In the genomic region with DNA sequence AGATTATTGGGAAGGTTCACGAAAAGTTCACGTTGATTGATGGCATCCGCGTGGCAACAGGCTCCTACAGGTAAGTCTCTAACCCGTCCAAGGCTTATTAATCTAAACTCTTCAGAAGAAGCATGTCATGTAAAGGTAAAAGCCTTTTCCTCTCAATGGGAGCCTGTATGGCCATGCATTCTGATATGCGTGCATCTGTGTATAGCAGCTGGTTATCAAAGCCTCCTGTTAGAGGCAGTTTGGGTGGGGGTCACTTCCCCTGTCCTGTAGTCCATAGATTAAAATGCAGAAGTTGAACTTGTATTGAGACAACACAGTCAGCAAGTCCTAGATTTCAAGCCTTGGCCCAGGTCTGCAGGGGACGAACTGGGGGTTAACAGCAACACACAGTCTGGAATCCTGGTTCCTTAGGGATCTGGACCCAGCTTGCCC, we compare ENCODE assay signal across 1 cellular context.
A peak's percentile ranks its signal among the peaks of the same experiment; 100 is the strongest.
TF ChIP-seq lines count a peak whose summit lies in the region.

No MANE protein-coding gene starts in this region.

TF ChIP-seq in K562, 482 proteins besides CTCF, POLR2A, EP300 and RAD21 (continued from another document and continues in another):
- TF ChIP-seq, protein P1, sequence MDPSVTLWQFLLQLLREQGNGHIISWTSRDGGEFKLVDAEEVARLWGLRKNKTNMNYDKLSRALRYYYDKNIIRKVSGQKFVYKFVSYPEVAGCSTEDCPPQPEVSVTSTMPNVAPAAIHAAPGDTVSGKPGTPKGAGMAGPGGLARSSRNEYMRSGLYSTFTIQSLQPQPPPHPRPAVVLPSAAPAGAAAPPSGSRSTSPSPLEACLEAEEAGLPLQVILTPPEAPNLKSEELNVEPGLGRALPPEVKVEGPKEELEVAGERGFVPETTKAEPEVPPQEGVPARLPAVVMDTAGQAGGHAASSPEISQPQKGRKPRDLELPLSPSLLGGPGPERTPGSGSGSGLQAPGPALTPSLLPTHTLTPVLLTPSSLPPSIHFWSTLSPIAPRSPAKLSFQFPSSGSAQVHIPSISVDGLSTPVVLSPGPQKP (CRISPR knock-in tag; IDR thresholded peaks at IDR 0.05) = no peak
- TF ChIP-seq, protein P2, sequence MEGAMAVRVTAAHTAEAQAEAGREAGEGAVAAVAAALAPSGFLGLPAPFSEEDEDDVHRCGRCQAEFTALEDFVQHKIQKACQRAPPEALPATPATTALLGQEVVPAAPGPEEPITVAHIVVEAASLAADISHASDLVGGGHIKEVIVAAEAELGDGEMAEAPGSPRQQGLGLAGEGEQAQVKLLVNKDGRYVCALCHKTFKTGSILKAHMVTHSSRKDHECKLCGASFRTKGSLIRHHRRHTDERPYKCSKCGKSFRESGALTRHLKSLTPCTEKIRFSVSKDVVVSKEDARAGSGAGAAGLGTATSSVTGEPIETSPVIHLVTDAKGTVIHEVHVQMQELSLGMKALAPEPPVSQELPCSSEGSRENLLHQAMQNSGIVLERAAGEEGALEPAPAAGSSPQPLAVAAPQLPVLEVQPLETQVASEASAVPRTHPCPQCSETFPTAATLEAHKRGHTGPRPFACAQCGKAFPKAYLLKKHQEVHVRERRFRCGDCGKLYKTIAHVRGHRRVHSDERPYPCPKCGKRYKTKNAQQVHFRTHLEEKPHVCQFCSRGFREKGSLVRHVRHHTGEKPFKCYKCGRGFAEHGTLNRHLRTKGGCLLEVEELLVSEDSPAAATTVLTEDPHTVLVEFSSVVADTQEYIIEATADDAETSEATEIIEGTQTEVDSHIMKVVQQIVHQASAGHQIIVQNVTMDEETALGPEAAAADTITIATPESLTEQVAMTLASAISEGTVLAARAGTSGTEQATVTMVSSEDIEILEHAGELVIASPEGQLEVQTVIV (CRISPR knock-in tag; IDR thresholded peaks at IDR 0.05; ENCODE audit: borderline replicate concordance) = no peak
- TF ChIP-seq, protein P3, sequence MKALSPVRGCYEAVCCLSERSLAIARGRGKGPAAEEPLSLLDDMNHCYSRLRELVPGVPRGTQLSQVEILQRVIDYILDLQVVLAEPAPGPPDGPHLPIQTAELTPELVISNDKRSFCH (CRISPR knock-in tag; IDR thresholded peaks at IDR 0.05) = no peak
- TF ChIP-seq, protein P3 (tag; IDR thresholded peaks at IDR 0.05) = peak; percentile 86; the same call in 1 of the 2 replicates
- TF ChIP-seq MTF1 (CRISPR knock-in tag; IDR thresholded peaks at IDR 0.05; ENCODE audit: borderline replicate concordance) = no peak
- TF ChIP-seq, protein P4, sequence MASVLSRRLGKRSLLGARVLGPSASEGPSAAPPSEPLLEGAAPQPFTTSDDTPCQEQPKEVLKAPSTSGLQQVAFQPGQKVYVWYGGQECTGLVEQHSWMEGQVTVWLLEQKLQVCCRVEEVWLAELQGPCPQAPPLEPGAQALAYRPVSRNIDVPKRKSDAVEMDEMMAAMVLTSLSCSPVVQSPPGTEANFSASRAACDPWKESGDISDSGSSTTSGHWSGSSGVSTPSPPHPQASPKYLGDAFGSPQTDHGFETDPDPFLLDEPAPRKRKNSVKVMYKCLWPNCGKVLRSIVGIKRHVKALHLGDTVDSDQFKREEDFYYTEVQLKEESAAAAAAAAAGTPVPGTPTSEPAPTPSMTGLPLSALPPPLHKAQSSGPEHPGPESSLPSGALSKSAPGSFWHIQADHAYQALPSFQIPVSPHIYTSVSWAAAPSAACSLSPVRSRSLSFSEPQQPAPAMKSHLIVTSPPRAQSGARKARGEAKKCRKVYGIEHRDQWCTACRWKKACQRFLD (CRISPR knock-in tag; IDR thresholded peaks at IDR 0.05) = peak; percentile 75; the same call in 1 of the 2 replicates
- no peak for TF ChIP-seq ZBTB1 (CRISPR knock-in tag; IDR thresholded peaks at IDR 0.05; ENCODE audit: borderline replicate concordance, low read depth)
- TF ChIP-seq EGR1 (conservative IDR thresholded peaks at IDR 0.05) = no peak
- TF ChIP-seq ZNF408 (CRISPR knock-in tag; IDR thresholded peaks at IDR 0.05; ENCODE audit: low read depth) = no peak
- TF ChIP-seq, protein P5, sequence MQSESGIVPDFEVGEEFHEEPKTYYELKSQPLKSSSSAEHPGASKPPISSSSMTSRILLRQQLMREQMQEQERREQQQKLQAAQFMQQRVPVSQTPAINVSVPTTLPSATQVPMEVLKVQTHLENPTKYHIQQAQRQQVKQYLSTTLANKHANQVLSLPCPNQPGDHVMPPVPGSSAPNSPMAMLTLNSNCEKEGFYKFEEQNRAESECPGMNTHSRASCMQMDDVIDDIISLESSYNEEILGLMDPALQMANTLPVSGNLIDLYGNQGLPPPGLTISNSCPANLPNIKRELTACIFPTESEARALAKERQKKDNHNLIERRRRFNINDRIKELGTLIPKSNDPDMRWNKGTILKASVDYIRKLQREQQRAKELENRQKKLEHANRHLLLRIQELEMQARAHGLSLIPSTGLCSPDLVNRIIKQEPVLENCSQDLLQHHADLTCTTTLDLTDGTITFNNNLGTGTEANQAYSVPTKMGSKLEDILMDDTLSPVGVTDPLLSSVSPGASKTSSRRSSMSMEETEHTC (IDR thresholded peaks at IDR 0.05) = peak; percentile 81; the same call in 1 of the 2 replicates
- TF ChIP-seq FOSL1 (tag; conservative IDR thresholded peaks at IDR 0.05) = no peak
- TF ChIP-seq, protein P6, sequence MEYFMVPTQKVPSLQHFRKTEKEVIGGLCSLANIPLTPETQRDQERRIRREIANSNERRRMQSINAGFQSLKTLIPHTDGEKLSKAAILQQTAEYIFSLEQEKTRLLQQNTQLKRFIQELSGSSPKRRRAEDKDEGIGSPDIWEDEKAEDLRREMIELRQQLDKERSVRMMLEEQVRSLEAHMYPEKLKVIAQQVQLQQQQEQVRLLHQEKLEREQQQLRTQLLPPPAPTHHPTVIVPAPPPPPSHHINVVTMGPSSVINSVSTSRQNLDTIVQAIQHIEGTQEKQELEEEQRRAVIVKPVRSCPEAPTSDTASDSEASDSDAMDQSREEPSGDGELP (CRISPR knock-in tag; IDR thresholded peaks at IDR 0.05; ENCODE audit: borderline replicate concordance) = peak; percentile 82
- no peak for TF ChIP-seq KLF10 (CRISPR knock-in tag; IDR thresholded peaks at IDR 0.05)
- TF ChIP-seq ZNF354B (CRISPR knock-in tag; IDR thresholded peaks at IDR 0.05) = peak; percentile 40; the same call in 1 of the 2 replicates
- TF ChIP-seq ZKSCAN1 (IDR thresholded peaks at IDR 0.05; ENCODE audit: low read depth, low read length) = peak; percentile 44; the same call in 1 of the 2 replicates
- TF ChIP-seq KDM4B (IDR thresholded peaks at IDR 0.05; ENCODE audit: borderline replicate concordance in 2 of 2, low read depth in 1 of 2) = no peak
- TF ChIP-seq POU5F1 (IDR thresholded peaks at IDR 0.05; ENCODE audit: borderline replicate concordance, low read depth, low read length, partially characterized antibody) = no peak
- TF ChIP-seq POLR3G (IDR thresholded peaks at IDR 0.05; ENCODE audit: extremely low read depth, insufficient read length, insufficient replicate concordance) = no peak
- TF ChIP-seq KHSRP (IDR thresholded peaks at IDR 0.05) = peak; percentile 89
- TF ChIP-seq, protein P7, sequence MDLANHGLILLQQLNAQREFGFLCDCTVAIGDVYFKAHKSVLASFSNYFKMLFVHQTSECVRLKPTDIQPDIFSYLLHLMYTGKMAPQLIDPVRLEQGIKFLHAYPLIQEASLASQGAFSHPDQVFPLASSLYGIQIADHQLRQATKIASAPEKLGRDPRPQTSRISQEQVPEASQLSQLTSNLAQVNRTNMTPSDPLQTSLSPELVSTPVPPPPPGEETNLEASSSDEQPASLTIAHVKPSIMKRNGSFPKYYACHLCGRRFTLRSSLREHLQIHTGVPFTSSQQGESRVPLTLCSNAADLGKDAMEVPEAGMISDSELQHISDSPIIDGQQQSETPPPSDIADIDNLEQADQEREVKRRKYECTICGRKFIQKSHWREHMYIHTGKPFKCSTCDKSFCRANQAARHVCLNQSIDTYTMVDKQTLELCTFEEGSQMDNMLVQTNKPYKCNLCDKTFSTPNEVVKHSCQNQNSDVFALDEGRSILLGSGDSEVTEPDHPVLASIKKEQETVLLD (IDR thresholded peaks at IDR 0.05) = peak; percentile 66; the same call in 1 of the 2 replicates
- TF ChIP-seq KLF13 (tag; IDR thresholded peaks at IDR 0.05; ENCODE audit: borderline replicate concordance, low read depth) = no peak
- peak; percentile 65; the same call in 1 of the 2 replicates for TF ChIP-seq NFATC3 (IDR thresholded peaks at IDR 0.05)
- no peak for TF ChIP-seq GTF2A2 (tag; IDR thresholded peaks at IDR 0.05)
- no peak for TF ChIP-seq PHF21A (IDR thresholded peaks at IDR 0.05; ENCODE audit: borderline replicate concordance, low read depth)
- TF ChIP-seq, protein P8, sequence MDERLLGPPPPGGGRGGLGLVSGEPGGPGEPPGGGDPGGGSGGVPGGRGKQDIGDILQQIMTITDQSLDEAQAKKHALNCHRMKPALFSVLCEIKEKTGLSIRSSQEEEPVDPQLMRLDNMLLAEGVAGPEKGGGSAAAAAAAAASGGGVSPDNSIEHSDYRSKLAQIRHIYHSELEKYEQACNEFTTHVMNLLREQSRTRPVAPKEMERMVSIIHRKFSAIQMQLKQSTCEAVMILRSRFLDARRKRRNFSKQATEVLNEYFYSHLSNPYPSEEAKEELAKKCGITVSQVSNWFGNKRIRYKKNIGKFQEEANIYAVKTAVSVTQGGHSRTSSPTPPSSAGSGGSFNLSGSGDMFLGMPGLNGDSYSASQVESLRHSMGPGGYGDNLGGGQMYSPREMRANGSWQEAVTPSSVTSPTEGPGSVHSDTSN (CRISPR knock-in tag; IDR thresholded peaks at IDR 0.05; ENCODE audit: low read depth) = no peak
- TF ChIP-seq, protein P8 (tag; conservative IDR thresholded peaks at IDR 0.05; ENCODE audit: low read depth) = peak; percentile 84
- no peak for TF ChIP-seq ZNF232 (CRISPR knock-in tag; IDR thresholded peaks at IDR 0.05)
- no peak for TF ChIP-seq POLR2H (tag; IDR thresholded peaks at IDR 0.05; ENCODE audit: low read depth)
- TF ChIP-seq, protein P9, sequence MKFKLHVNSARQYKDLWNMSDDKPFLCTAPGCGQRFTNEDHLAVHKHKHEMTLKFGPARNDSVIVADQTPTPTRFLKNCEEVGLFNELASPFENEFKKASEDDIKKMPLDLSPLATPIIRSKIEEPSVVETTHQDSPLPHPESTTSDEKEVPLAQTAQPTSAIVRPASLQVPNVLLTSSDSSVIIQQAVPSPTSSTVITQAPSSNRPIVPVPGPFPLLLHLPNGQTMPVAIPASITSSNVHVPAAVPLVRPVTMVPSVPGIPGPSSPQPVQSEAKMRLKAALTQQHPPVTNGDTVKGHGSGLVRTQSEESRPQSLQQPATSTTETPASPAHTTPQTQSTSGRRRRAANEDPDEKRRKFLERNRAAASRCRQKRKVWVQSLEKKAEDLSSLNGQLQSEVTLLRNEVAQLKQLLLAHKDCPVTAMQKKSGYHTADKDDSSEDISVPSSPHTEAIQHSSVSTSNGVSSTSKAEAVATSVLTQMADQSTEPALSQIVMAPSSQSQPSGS (CRISPR knock-in tag; IDR thresholded peaks at IDR 0.05) = no peak
- no peak for TF ChIP-seq CCAR2 (IDR thresholded peaks at IDR 0.05; ENCODE audit: low read depth, low read length)
- TF ChIP-seq POLR2B (IDR thresholded peaks at IDR 0.05; ENCODE audit: low read depth, partially characterized antibody) = no peak
- peak; percentile 98 for TF ChIP-seq FOXM1 (IDR thresholded peaks at IDR 0.05; ENCODE audit: low read depth)
- no peak for TF ChIP-seq FOXM1 (CRISPR knock-in tag; IDR thresholded peaks at IDR 0.05; ENCODE audit: low read depth)
- TF ChIP-seq MAFF (IDR thresholded peaks at IDR 0.05; ENCODE audit: low read length) = peak; percentile 61; the same call in 1 of the 2 replicates
- no peak for TF ChIP-seq ZNF165 (CRISPR knock-in tag; IDR thresholded peaks at IDR 0.05; ENCODE audit: borderline replicate concordance)
- no peak for TF ChIP-seq TCFL5 (CRISPR knock-in tag; conservative IDR thresholded peaks at IDR 0.05)
- TF ChIP-seq PHB2 (IDR thresholded peaks at IDR 0.05; ENCODE audit: low read depth) = peak; percentile 98
- no peak for TF ChIP-seq ZFP36 (IDR thresholded peaks at IDR 0.05; ENCODE audit: low read depth, low read length, partially characterized antibody)
- no peak for TF ChIP-seq BRD4 (IDR thresholded peaks at IDR 0.05)
- no peak for TF ChIP-seq PPARD (CRISPR knock-in tag; IDR thresholded peaks at IDR 0.05)
- no peak for TF ChIP-seq RBM14 (IDR thresholded peaks at IDR 0.05; ENCODE audit: borderline replicate concordance, insufficient read depth, low read depth, low read length)
- TF ChIP-seq SMARCC2 (IDR thresholded peaks at IDR 0.05; ENCODE audit: low read depth) = peak; percentile 87; the same call in 1 of the 2 replicates
- TF ChIP-seq FOXK1 (CRISPR knock-in tag; IDR thresholded peaks at IDR 0.05; ENCODE audit: borderline replicate concordance) = no peak
- TF ChIP-seq NFE2L1 (tag; IDR thresholded peaks at IDR 0.05; ENCODE audit: borderline replicate concordance, low read depth) = no peak
- TF ChIP-seq ERF (CRISPR knock-in tag; IDR thresholded peaks at IDR 0.05) = peak; percentile 93
- TF ChIP-seq KDM2B (CRISPR knock-in tag; IDR thresholded peaks at IDR 0.05) = no peak
- peak; percentile 68; the same call in 1 of the 2 replicates for TF ChIP-seq ZBTB17 (CRISPR knock-in tag; IDR thresholded peaks at IDR 0.05)
- TF ChIP-seq, protein P10, sequence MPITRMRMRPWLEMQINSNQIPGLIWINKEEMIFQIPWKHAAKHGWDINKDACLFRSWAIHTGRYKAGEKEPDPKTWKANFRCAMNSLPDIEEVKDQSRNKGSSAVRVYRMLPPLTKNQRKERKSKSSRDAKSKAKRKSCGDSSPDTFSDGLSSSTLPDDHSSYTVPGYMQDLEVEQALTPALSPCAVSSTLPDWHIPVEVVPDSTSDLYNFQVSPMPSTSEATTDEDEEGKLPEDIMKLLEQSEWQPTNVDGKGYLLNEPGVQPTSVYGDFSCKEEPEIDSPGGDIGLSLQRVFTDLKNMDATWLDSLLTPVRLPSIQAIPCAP (CRISPR knock-in tag; IDR thresholded peaks at IDR 0.05; ENCODE audit: borderline replicate concordance) = no peak
- no peak for TF ChIP-seq ZNF253 (CRISPR knock-in tag; conservative IDR thresholded peaks at IDR 0.05)
- peak in 1 of 2 experiments; percentile 42; a peak in 1 of 4 replicates for TF ChIP-seq SIN3A (IDR thresholded peaks at IDR 0.05; ENCODE audit: borderline replicate concordance in 2 of 2, control insufficient read depth in 1 of 2, low read depth in 2 of 2, low read length in 2 of 2)
- TF ChIP-seq ZNF644 (tag; IDR thresholded peaks at IDR 0.05; ENCODE audit: low read depth) = peak; percentile 92; the same call in 1 of the 2 replicates
- TF ChIP-seq ETV6 (IDR thresholded peaks at IDR 0.05; ENCODE audit: borderline replicate concordance in 1 of 2, low read depth in 2 of 2, low read length in 1 of 2) = 0 out of 4 replicates have a peak, but pooled peaks of 1 of the 2 experiments have one; percentile 66
- no peak for TF ChIP-seq ETV6 (CRISPR knock-in tag; IDR thresholded peaks at IDR 0.05; ENCODE audit: borderline replicate concordance)
- no peak; the same call in 1 of the 2 replicates for TF ChIP-seq EP400 (IDR thresholded peaks at IDR 0.05)
- TF ChIP-seq HDAC3 (IDR thresholded peaks at IDR 0.05; ENCODE audit: borderline replicate concordance, partially characterized antibody) = peak; percentile 94
- TF ChIP-seq LCOR (CRISPR knock-in tag; IDR thresholded peaks at IDR 0.05) = peak; percentile 88; the same call in 1 of the 2 replicates
